ENCODE assay signal across 9 cellular contexts in the genomic region with DNA sequence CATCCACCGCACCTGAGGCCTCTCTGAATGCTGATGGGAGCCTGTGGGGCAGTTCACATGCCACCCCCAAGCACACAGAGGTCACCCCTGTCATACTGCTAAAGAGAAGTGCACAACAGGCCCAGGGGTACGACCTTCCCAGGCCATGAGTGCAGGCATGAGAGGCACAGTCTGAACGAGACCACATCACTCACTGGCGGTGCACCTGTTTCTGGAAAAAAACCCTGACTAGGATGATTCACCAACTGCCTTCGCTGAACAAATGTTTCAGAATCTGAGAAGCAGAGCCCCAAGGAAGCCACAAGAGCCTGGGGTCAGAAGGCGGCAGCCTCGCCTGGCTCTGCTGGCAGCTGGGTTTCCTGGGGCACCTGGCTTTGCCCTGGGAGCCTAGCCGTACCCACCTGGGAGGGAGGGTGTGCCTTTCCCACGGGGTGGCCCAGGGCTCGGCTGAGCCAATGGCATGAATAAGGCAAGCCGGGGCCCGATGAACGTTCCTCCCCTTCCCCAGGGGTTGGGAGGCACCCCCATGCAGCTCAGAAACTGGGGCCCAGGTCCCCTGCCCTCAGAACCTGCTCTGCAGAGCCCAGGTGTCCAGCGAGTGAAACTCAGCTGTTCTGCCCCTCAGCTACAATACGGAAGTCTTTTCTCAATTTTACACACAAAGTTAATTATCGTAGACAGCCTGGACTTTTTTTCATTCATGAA.
A peak's percentile ranks its signal among the peaks of the same experiment; 100 is the strongest.
DNase-seq lines count a peak whose midpoint lies in the region; ATAC-seq, FAIRE-seq and TF ChIP-seq lines count a peak whose summit lies in the region.
"Had no signal": no experiment of that assay in that cellular context is flagged by ENCODE, and none has a peak within 500 bp of the region (broad histone marks: within the 10 kb centered on the region; RNA-seq: fewer than 3 reads in every experiment).

No MANE protein-coding gene starts in this region.

- no peak for TF ChIP-seq CTCF in keratinocyte (optimal IDR thresholded peaks at IDR 0.05 in 1 of 3, IDR thresholded peaks at IDR 0.05 in 1 of 3, conservative IDR thresholded peaks at IDR 0.05 in 1 of 3; ENCODE audit: extremely low read depth in 1 of 3, insufficient read depth in 2 of 3, low read length in 3 of 3)
- TF ChIP-seq CTCF in Calu3 (IDR thresholded peaks at IDR 0.05; ENCODE audit: unreplicated experiment) = no peak

- H3K27ac ChIP-seq in KOPT-K1 (ENCODE audit: low read depth, low read length, poor library complexity, severe bottlenecking) = peak overlapping the region; percentile 100
- peak overlapping the region; percentile 40 for H3K27ac ChIP-seq in keratinocyte (ENCODE audit: control insufficient read depth, insufficient read depth, low read length)

- H3K4me3 Mint-ChIP-seq in activated T-cell treated with anti-CD3 and anti-CD28 coated beads, Interleukin-2, amount 50 U/mL, for 4 hours = peak overlapping the region; percentile 35
- no peak overlapping the region for H3K4me3 Mint-ChIP-seq in Calu3 (ENCODE audit: low read depth, unreplicated experiment)

- intact Hi-C loops in Calu3 (cut with micrococcal nuclease; ENCODE audit: unreplicated experiment) = no loop called here

- H3K36me3 Mint-ChIP-seq in activated T-cell treated with anti-CD3 and anti-CD28 coated beads, Interleukin-2, amount 50 U/mL, for 4 hours (ENCODE audit: insufficient read depth) = peaks cover 6% of the 10 kb centered on the region
- H3K36me3 Mint-ChIP-seq in Calu3 (ENCODE audit: insufficient read depth, unreplicated experiment) = no peaks in the 10 kb centered on the region

- ATAC-seq in GM19043 (IDR thresholded peaks at IDR 0.05; ENCODE audit: low read depth, unreplicated experiment) = peak; percentile 85
- ATAC-seq in activated T-cell treated with anti-CD3 and anti-CD28 coated beads, Interleukin-2, amount 50 U/mL, for 4 hours = peak; percentile 95
- no peak for ATAC-seq in GM21723 (IDR thresholded peaks at IDR 0.05; ENCODE audit: unreplicated experiment)
- ATAC-seq: HCT116 had no signal

- no peaks in the 10 kb centered on the region for H3K9me3 Mint-ChIP-seq in activated T-cell treated with anti-CD3 and anti-CD28 coated beads, Interleukin-2, amount 50 U/mL, for 4 hours
- no peaks in the 10 kb centered on the region for H3K9me3 Mint-ChIP-seq in Calu3 (ENCODE audit: low read depth, unreplicated experiment)

- BruUV-seq in Calu3 (replicated peaks; lab: Mats Ljungman, UMichigan) = no TSS peak

- peaks cover 2% of the 10 kb centered on the region for H3K79me2 ChIP-seq in keratinocyte (ENCODE audit: control insufficient read depth, insufficient read depth, low read length)

- H3K9ac ChIP-seq in keratinocyte (ENCODE audit: control insufficient read depth, extremely low read depth, insufficient read depth, low read length) = peak overlapping the region; percentile 25

- H3K4me1 ChIP-seq in keratinocyte (ENCODE audit: control insufficient read depth, extremely low read depth, insufficient read depth, low read length) = peaks cover 12% of the 10 kb centered on the region

- H3K4me3 ChIP-seq in keratinocyte (ENCODE audit: control insufficient read depth in 2 of 3, extremely low read depth in 1 of 3, insufficient read depth in 2 of 3, low read depth in 1 of 3, low read length in 3 of 3) = no peak overlapping the region

- no peaks in the 10 kb centered on the region for H3K27me3 ChIP-seq in keratinocyte (ENCODE audit: control insufficient read depth, extremely low read depth, insufficient read depth, low read length)

- H3K9me1 ChIP-seq in keratinocyte (ENCODE audit: control insufficient read depth, extremely low read depth, insufficient read depth, low read length) = no peaks in the 10 kb centered on the region

- H4K20me1 ChIP-seq in keratinocyte (ENCODE audit: control insufficient read depth, extremely low read depth, insufficient read depth, low read length) = peaks cover 7% of the 10 kb centered on the region

- H3K36me3 ChIP-seq in KOPT-K1 (ENCODE audit: insufficient read depth, low read length) (no peaks in the 10 kb centered on the region), keratinocyte (ENCODE audit: control insufficient read depth in 2 of 2, extremely low read depth in 1 of 2, insufficient read depth in 2 of 2, low read length in 2 of 2) (no peaks in the 10 kb centered on the region)

- H2AFZ ChIP-seq in keratinocyte (ENCODE audit: control insufficient read depth, low read length) = no peak overlapping the region

- CTCF ChIA-PET in Calu3 (lab: Charles Lee) = no interaction called here

- DNase-seq in activated T-cell treated with anti-CD3 and anti-CD28 coated beads, Interleukin-2, amount 50 U/mL, for 4 hours = peak; percentile 69
- DNase-seq in keratinocyte (ENCODE audit: low read depth, low spot score) (no peak), Calu3 (no peak), DMS153 treated with DMSO at 0.1 percent for 48 hours (lab: John Stamatoyannopoulos, UW; ENCODE audit: unreplicated experiment) (no peak)
- DNase-seq in stimulated activated CD8-positive, alpha-beta memory T cell treated with anti-CD3 and anti-CD28 coated beads, Interleukin-4, amount 100 ng/mL, for 1 hour (ENCODE audit: low read depth in 2 of 2, low spot score in 1 of 2) = peak; percentile 32 to 53

- H3K4me2 ChIP-seq in keratinocyte (ENCODE audit: control insufficient read depth, extremely low read depth, insufficient read depth, low read depth, low read length) = peak overlapping the region; percentile 51

- dilution Hi-C loops in keratinocyte (cut with MboI; ENCODE audit: extremely low pct_ligation_motif_present, low sequenced_read_pairs) = no loop called here

- H3K27ac Mint-ChIP-seq in Calu3 (ENCODE audit: unreplicated experiment) = no peak overlapping the region

- H3K9me3 ChIP-seq in KOPT-K1 (ENCODE audit: insufficient read depth, low read length, poor library complexity, severe bottlenecking) = no peaks in the 10 kb centered on the region
- H3K9me3 ChIP-seq in keratinocyte (ENCODE audit: control insufficient read depth, low read depth, low read length) = no peaks in the 10 kb centered on the region

- H3K27me3 Mint-ChIP-seq in activated T-cell treated with anti-CD3 and anti-CD28 coated beads, Interleukin-2, amount 50 U/mL, for 4 hours (ENCODE audit: low read depth) = no peaks in the 10 kb centered on the region
- no peaks in the 10 kb centered on the region for H3K27me3 Mint-ChIP-seq in Calu3 (ENCODE audit: unreplicated experiment)

- FAIRE-seq in keratinocyte (lab: Jason Lieb, UNC) = no peak

- H3K4me1 Mint-ChIP-seq in activated T-cell treated with anti-CD3 and anti-CD28 coated beads, Interleukin-2, amount 50 U/mL, for 4 hours (ENCODE audit: low read depth) = peaks cover 70% of the 10 kb centered on the region
- peaks cover 20% of the 10 kb centered on the region for H3K4me1 Mint-ChIP-seq in Calu3 (ENCODE audit: low read depth, unreplicated experiment)

Comparison
In these comparisons a context has a peak if more than half of its experiments do, and no peak if none do; other contexts are left out.
1. DNase-seq: peak in activated T-cell treated with anti-CD3 and anti-CD28 coated beads, Interleukin-2, amount 50 U/mL, for 4 hours (single experiment) and stimulated activated CD8-positive, alpha-beta memory T cell treated with anti-CD3 and anti-CD28 coated beads, Interleukin-4, amount 100 ng/mL, for 1 hour (2 of 2); none in keratinocyte (single experiment), Calu3 (single experiment) and DMS153 treated with DMSO at 0.1 percent for 48 hours (single experiment).